In genomic region chr11:8392166-8392565, GRCh38 we compare ENCODE assay signal across 30 cellular contexts.
"Had no signal": no experiment of that assay in that cellular context is flagged by ENCODE, and none has a peak within 500 bp of the region (broad histone marks: within the 10 kb centered on the region; RNA-seq: fewer than 3 reads in every experiment).

No MANE protein-coding gene starts in this region.

- H3K27ac ChIP-seq: colonic mucosa, epithelial cell of prostate, esophagus muscularis mucosa, foreskin keratinocyte, gastroesophageal sphincter, heart right ventricle, neural progenitor cell, parathyroid adenoma, prostate gland, right atrium auricular region, stomach, tibial artery had no signal

- H3K9me3 ChIP-seq: colonic mucosa, prostate gland, right atrium auricular region had no signal

- H3K36me3 ChIP-seq: colonic mucosa, esophagus muscularis mucosa, gastroesophageal sphincter, heart right ventricle, neural progenitor cell, prostate gland, right atrium auricular region, stomach, tibial artery had no signal

- DNase-seq: colonic mucosa; effector CD8-positive, alpha-beta T cell; endodermal cell; foreskin keratinocyte; glutamatergic neuron; heart right ventricle; hippocampal formation; left colon; left ventricle myocardium superior; mesenchymal stem cell; midbrain; naive thymus-derived CD4-positive, alpha-beta T cell; stimulated activated CD4-positive, alpha-beta T cell treated with anti-CD3 and anti-CD28 coated beads, Interleukin-12 subunit alpha, Interleukin-12 subunit beta, amount 100 ng/mL, for 4 hours; stimulated activated CD4-positive, alpha-beta T cell treated with anti-CD3 and anti-CD28 coated beads, Interleukin-1b, Interleukin-23, amount 100 ng/mL, for 48 hours; stimulated activated CD4-positive, alpha-beta T cell treated with anti-CD3 and anti-CD28 coated beads, Interleukin-4, amount 100 ng/mL, for 1 hour; stimulated activated naive CD4-positive, alpha-beta T cell treated with Interleukin-2 at 50 U/mL for 16 hours; stomach; tibial artery had no signal

- H3K4me3 ChIP-seq: colonic mucosa, esophagus muscularis mucosa, gastroesophageal sphincter, heart right ventricle, lung, neural progenitor cell, prostate gland, right atrium auricular region, smooth muscle cell, stomach, tibial artery had no signal

- H3K4me1 ChIP-seq: colonic mucosa, foreskin keratinocyte, parathyroid adenoma, prostate gland had no signal

- ATAC-seq: foreskin keratinocyte; gastroesophageal sphincter; heart right ventricle; left colon; left ventricle myocardium superior; naive thymus-derived CD4-positive, alpha-beta T cell; sciatic nerve; stimulated activated effector memory CD8-positive, alpha-beta T cell treated with anti-CD3 and anti-CD28 coated beads, Interleukin-12 subunit alpha, Interleukin-12 subunit beta, amount 100 ng/mL, for 72 hours had no signal

- FAIRE-seq: islet of Langerhans had no signal

- H3K27me3 ChIP-seq: colonic mucosa, esophagus muscularis mucosa, gastroesophageal sphincter, heart right ventricle, neural progenitor cell, right atrium auricular region, stomach, tibial artery had no signal
